ENCODE assay signal across 15 cellular contexts in the genomic region with DNA sequence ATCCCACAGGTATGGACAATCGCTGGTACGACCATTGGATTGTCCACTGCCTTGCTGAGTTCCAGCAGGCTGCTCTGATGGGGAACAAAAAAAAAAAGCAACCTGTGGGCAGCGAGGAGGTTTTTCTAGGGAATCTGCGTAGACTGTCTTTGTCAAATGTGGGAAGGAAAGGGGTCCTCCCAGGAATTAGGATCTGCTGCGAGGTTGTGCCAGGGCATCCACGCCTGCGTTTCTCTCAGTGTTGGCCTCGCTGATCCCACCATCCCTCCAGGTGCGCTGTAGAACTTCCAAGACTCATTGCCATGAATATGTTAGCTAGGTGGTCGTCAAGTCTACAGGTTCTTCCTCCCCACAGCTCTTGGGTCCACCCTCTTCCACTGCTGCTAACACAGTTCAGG.
DNase-seq lines count a peak whose midpoint lies in the region; ATAC-seq and TF ChIP-seq lines count a peak whose summit lies in the region.
"Had no signal": no experiment of that assay in that cellular context is flagged by ENCODE, and none has a peak within 500 bp of the region (broad histone marks: within the 10 kb centered on the region; RNA-seq: fewer than 3 reads in every experiment).

No MANE protein-coding gene starts in this region.

- peak overlapping the region; percentile 17 for H2BK12ac ChIP-seq in trophoblast cell (ENCODE audit: low read length)

- H3K18ac ChIP-seq in trophoblast cell (ENCODE audit: low read length): no peak overlapping the region

- TF ChIP-seq CTCF in left ventricle myocardium inferior (IDR thresholded peaks at IDR 0.05; ENCODE audit: borderline replicate concordance): no peak
- TF ChIP-seq CTCF in ascending aorta (IDR thresholded peaks at IDR 0.05): no peak
- TF ChIP-seq CTCF in tibial artery (IDR thresholded peaks at IDR 0.05): no peak

- no peak overlapping the region for H2AFZ ChIP-seq in trophoblast cell (ENCODE audit: insufficient read depth, low read length, poor library complexity)
- H2AFZ ChIP-seq in GM23248: no peak overlapping the region

- no peak overlapping the region for H3K23ac ChIP-seq in trophoblast cell (ENCODE audit: low read length)

- peak overlapping the region; percentile 25 for H3K27ac ChIP-seq in left ventricle myocardium inferior (replicated peaks)
- H3K27ac ChIP-seq in ascending aorta: peak overlapping the region; percentile 76 to 78
- no peak overlapping the region for H3K27ac ChIP-seq in trophoblast cell (ENCODE audit: low read depth, low read length)
- peak overlapping the region; percentile 49 to 59 for H3K27ac ChIP-seq in tibial artery
- no peak overlapping the region for H3K27ac ChIP-seq in GM23248
- H3K27ac ChIP-seq: 22Rv1, HL-60 had no signal

- no peak overlapping the region for H4K12ac ChIP-seq in trophoblast cell (ENCODE audit: low read depth, low read length)

- WGBS in trophoblast cell (ENCODE audit: extremely low coverage, insufficient coverage, insufficient read length): no CpG with 5 or more reads among the region's 10 CpGs
- 83% methylated on average over 10 of the region's 10 CpGs for WGBS in GM23248 (ENCODE audit: low coverage in 1 of 2, low lambda C conversion rate in 2 of 2, missing lambda C conversion rate in 2 of 2), 2 experiments

- H3K36me3 ChIP-seq in left ventricle myocardium inferior (no peaks in the 10 kb centered on the region), ascending aorta (no peaks in the 10 kb centered on the region), trophoblast cell (ENCODE audit: control insufficient read depth in 1 of 2, insufficient read depth in 2 of 2, low read length in 2 of 2) (no peaks in the 10 kb centered on the region), tibial artery (no peaks in the 10 kb centered on the region), GM23248 (ENCODE audit: low read depth) (no peaks in the 10 kb centered on the region)

- H3F3A ChIP-seq in GM23248 (ENCODE audit: insufficient read depth): no peaks in the 10 kb centered on the region; the same call in 1 of the 2 replicates

- H3K79me2 ChIP-seq in trophoblast cell (ENCODE audit: control insufficient read depth, insufficient read depth, low read length, poor library complexity) (no peaks in the 10 kb centered on the region), GM23248 (ENCODE audit: insufficient read depth) (no peaks in the 10 kb centered on the region)

- H4K91ac ChIP-seq in trophoblast cell (ENCODE audit: low read depth, low read length): peak overlapping the region; percentile 7

- H2AK5ac ChIP-seq in trophoblast cell (ENCODE audit: low read length): peak overlapping the region; percentile 5

- intact Hi-C loops in left ventricle myocardium inferior (cut with micrococcal nuclease): loop anchor here (5.0 kb wide), 2 partner anchors 149 to 374 kb away; no protein-coding TSS in a partner anchor
- intact Hi-C loops in left ventricle myocardium superior (cut with micrococcal nuclease): loop anchor here (5.0 kb wide), 1 partner anchor 149 kb away; no protein-coding TSS in a partner anchor
- intact Hi-C loops in ascending aorta (cut with DNase I): loop anchor here (5.0 kb wide), 1 partner anchor 239 kb away; no protein-coding TSS in a partner anchor
- intact Hi-C loops in tibial artery (cut with DNase I; ENCODE audit: low total_unique reads): loop anchor here (5.0 to 10.0 kb wide), 2 partner anchors 149 to 257 kb away; a partner anchor contains a TSS

- no peak overlapping the region for H3K4me2 ChIP-seq in trophoblast cell (ENCODE audit: low read length)
- H3K4me2 ChIP-seq in GM23248 (ENCODE audit: unreplicated experiment): no peak overlapping the region

- H3K79me1 ChIP-seq in trophoblast cell (ENCODE audit: low read length): peaks cover 8% of the 10 kb centered on the region

- H3K27me3 ChIP-seq in left ventricle myocardium inferior (ENCODE audit: low read depth): peaks cover 6% of the 10 kb centered on the region
- H3K27me3 ChIP-seq in ascending aorta: no peaks in the 10 kb centered on the region
- no peaks in the 10 kb centered on the region for H3K27me3 ChIP-seq in trophoblast cell (ENCODE audit: insufficient read depth, low read length)
- no peaks in the 10 kb centered on the region for H3K27me3 ChIP-seq in tibial artery
- H3K27me3 ChIP-seq in GM23248 (replicated peaks; ENCODE audit: insufficient read depth): 0 out of 2 replicates have a peak, but pooled peaks cover 6% of the 10 kb centered on the region

- no peak overlapping the region for H2BK120ac ChIP-seq in trophoblast cell (ENCODE audit: insufficient read depth, low read length, poor library complexity)

- H3K9ac ChIP-seq in trophoblast cell (ENCODE audit: low read length): no peak overlapping the region
- H3K9ac ChIP-seq in GM23248: no peak overlapping the region

- no peak overlapping the region for H3K14ac ChIP-seq in trophoblast cell (ENCODE audit: low read length)

- H3K4me1 ChIP-seq in left ventricle myocardium inferior (peaks cover 21% of the 10 kb centered on the region), ascending aorta (peaks cover 0 to 17% of the 10 kb centered on the region in 2 donors), trophoblast cell (ENCODE audit: control insufficient read depth in 1 of 2, insufficient read depth in 2 of 2, low read length in 2 of 2) (peaks cover 3 to 7% of the 10 kb centered on the region in 2 experiments), tibial artery (peaks cover 0 to 16% (median 6%) of the 10 kb centered on the region in 4 donors), GM23248 (ENCODE audit: insufficient read depth) (no peaks in the 10 kb centered on the region)

- ATAC-seq in left ventricle myocardium superior: no peak
- ATAC-seq in GM21619 (IDR thresholded peaks at IDR 0.05; ENCODE audit: unreplicated experiment): no peak
- ATAC-seq: CD8-positive, alpha-beta T cell; HCT116 had no signal

- no peaks in the 10 kb centered on the region for H4K20me1 ChIP-seq in GM23248 (ENCODE audit: insufficient read depth)

- in situ Hi-C loops in GM23248 (cut with MboI): no loop called here

- no peak overlapping the region for H3K4me3 ChIP-seq in left ventricle myocardium inferior
- H3K4me3 ChIP-seq in ascending aorta: no peak overlapping the region
- no peak overlapping the region for H3K4me3 ChIP-seq in trophoblast cell (ENCODE audit: low read depth, low read length)
- H3K4me3 ChIP-seq in tibial artery: no peak overlapping the region
- H3K4me3 ChIP-seq in GM23248: no peak overlapping the region

- H3K4ac ChIP-seq in trophoblast cell (ENCODE audit: low read depth, low read length): no peak overlapping the region

- H3K9me3 ChIP-seq in left ventricle myocardium inferior (replicated peaks): no peaks in the 10 kb centered on the region
- H3K9me3 ChIP-seq in ascending aorta: no peaks in the 10 kb centered on the region
- peaks cover under 1% of the 10 kb centered on the region for H3K9me3 ChIP-seq in trophoblast cell (ENCODE audit: insufficient read depth, low read depth, low read length)
- H3K9me3 ChIP-seq in tibial artery: no peaks in the 10 kb centered on the region
- no peaks in the 10 kb centered on the region for H3K9me3 ChIP-seq in GM23248 (ENCODE audit: low read depth)

- no peak for DNase-seq in left ventricle myocardium inferior
- no peak for DNase-seq in left ventricle myocardium superior
- DNase-seq in ascending aorta (ENCODE audit: low spot score in 2 of 2): peak in 1 of 2 donors; percentile 62
- DNase-seq in trophoblast cell: no peak
- DNase-seq in tibial artery: no peak
- DNase-seq in GM23248: no peak
- no peak for DNase-seq in stimulated activated CD8-positive, alpha-beta memory T cell treated with anti-CD3 and anti-CD28 coated beads, Interleukin-4, amount 100 ng/mL, for 48 hours
- DNase-seq: COR-L47, DND-41, GDM1 had no signal

- no peak overlapping the region for H2BK5ac ChIP-seq in trophoblast cell (ENCODE audit: low read depth, low read length, poor library complexity)

- H3K9me2 ChIP-seq in GM23248 (ENCODE audit: insufficient read depth): no peaks in the 10 kb centered on the region

- H4K8ac ChIP-seq in trophoblast cell (ENCODE audit: low read depth, low read length): no peak overlapping the region

Comparison
In these comparisons a context has a peak if more than half of its experiments do, and no peak if none do; other contexts are left out.
1. H3K27ac ChIP-seq: peak in left ventricle myocardium inferior (single experiment), ascending aorta (2 of 2) and tibial artery (2 of 2); none in trophoblast cell (single experiment) and GM23248 (single experiment).